ENCODE assay signal across 9 cellular contexts in the genomic region with DNA sequence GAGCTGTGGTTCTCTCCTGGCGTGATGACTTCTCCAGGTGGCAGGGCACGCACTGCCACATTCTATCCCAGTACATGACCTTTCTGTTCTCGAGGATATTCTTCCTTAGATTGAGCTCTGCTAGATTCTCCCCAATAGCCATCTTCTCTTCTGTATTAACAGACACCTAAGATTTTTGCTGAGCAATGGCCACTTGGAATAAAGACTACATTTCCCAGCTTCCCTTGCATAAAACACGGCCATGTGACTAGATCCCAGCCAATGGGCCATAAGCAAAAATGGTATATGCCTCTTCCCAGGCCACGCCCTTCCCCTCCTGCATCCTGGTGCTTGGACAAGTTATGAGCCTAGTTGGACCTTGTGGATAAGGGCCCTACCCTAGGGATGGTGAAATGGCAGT.
A peak's percentile ranks its signal among the peaks of the same experiment; 100 is the strongest.
DNase-seq lines count a peak whose midpoint lies in the region.
"Had no signal": no experiment of that assay in that cellular context is flagged by ENCODE, and none has a peak within 500 bp of the region (broad histone marks: within the 10 kb centered on the region; RNA-seq: fewer than 3 reads in every experiment).

No MANE protein-coding gene starts in this region.

- DNase-seq in GM03348 (ENCODE audit: low spot score) (peak; percentile 31), HuH-7.5 (ENCODE audit: low spot score) (peak; percentile 27), SW480 (ENCODE audit: low spot score) (peak; percentile 77), iris pigment epithelial cell (ENCODE audit: low read depth) (peak; percentile 66), kidney tubule cell (ENCODE audit: low spot score) (no peak)
- no peak for DNase-seq in activated naive CD4-positive, alpha-beta T cell (lab: John Stamatoyannopoulos, UW)
- no peak for DNase-seq in activated effector memory CD4-positive, alpha-beta T cell treated with anti-CD3 and anti-CD28 coated beads, Interleukin-2, amount 50 U/mL, for 16 hours
- DNase-seq: activated CD8-positive, alpha-beta memory T cell treated with anti-CD3 and anti-CD28 coated beads, Interleukin-2, amount 50 U/mL, for 48 hours; right cardiac atrium had no signal

Comparison
In these comparisons a context has a peak if more than half of its experiments do, and no peak if none do; other contexts are left out.
1. DNase-seq: peak in GM03348 (single experiment), HuH-7.5 (single experiment), SW480 (single experiment) and iris pigment epithelial cell (single experiment); none in activated naive CD4-positive, alpha-beta T cell (0 of 4), kidney tubule cell (single experiment) and activated effector memory CD4-positive, alpha-beta T cell treated with anti-CD3 and anti-CD28 coated beads, Interleukin-2, amount 50 U/mL, for 16 hours (single experiment).